1 cellular context compared by ENCODE assay signal in the genomic region with DNA sequence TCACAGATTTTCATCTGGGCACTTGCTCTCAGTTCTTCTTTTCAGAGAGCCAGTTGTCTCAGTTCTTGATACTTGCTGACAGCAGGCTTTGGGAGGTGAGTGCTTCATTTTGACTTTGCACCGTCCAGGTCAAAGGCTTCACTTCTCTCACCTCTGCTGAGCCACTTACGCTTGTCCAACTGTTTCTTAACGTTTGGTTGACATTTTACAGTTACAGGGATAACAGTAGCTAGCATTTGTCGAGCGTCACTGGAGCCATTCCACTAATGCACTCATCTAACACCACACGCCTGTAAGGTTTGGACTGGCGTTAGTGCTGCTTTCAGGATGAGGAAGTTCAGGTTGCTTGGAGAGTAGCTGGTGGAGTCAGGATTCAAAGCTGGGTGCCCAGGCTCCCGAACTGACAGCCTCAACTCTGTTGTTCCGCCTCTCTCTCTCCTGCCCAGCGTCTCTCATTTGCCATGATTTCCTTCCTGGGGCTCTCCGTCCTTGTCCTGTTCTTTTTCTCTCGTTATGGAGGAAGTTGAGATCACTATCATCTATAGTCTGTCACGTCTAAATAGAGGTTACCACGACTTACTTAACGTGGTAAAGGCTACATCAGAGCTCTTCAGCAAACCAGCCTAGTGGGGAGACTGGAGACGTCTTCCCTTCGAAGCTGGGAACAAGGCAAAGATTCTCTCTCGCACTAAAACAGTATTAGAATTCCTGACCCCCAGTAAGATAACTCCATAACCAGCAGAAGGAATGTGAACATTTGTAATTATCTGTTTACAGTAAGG.
TF ChIP-seq lines count a peak whose summit lies in the region.

No MANE protein-coding gene starts in this region.

TF ChIP-seq in IMR-90, 13 proteins besides CTCF, POLR2A, EP300 and RAD21:
- TF ChIP-seq, protein P1, sequence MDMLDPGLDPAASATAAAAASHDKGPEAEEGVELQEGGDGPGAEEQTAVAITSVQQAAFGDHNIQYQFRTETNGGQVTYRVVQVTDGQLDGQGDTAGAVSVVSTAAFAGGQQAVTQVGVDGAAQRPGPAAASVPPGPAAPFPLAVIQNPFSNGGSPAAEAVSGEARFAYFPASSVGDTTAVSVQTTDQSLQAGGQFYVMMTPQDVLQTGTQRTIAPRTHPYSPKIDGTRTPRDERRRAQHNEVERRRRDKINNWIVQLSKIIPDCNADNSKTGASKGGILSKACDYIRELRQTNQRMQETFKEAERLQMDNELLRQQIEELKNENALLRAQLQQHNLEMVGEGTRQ (IDR thresholded peaks at IDR 0.05; ENCODE audit: low read depth, low read length): no peak
- TF ChIP-seq RFX5 (IDR thresholded peaks at IDR 0.05; ENCODE audit: low read depth, low read length): no peak
